ENCODE assay signal across 14 cellular contexts in the genomic region with DNA sequence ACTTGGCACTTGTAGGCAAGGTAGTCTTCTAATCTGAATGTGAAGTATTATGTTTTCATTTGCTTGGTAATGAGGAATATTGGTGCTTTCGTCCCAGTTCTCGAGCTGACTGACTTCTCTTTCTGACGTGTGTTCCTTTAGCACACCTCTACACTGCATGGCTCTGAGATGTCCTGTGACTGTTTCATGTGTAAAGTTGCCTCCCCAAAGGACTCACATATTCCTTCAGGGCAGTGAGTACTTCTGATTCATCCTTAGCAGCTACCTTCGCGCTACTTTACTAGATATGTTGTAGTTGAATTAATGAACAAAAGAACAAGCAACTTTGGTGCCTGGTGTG.
A peak's percentile ranks its signal among the peaks of the same experiment; 100 is the strongest.
DNase-seq lines count a peak whose midpoint lies in the region; ATAC-seq, FAIRE-seq and TF ChIP-seq lines count a peak whose summit lies in the region.
"Had no signal": no experiment of that assay in that cellular context is flagged by ENCODE, and none has a peak within 500 bp of the region (broad histone marks: within the 10 kb centered on the region; RNA-seq: fewer than 3 reads in every experiment).

No MANE protein-coding gene starts in this region.

- H3K9ac ChIP-seq in HepG2 (ENCODE audit: insufficient read depth, low read depth, low read length) = no peak overlapping the region

- BruUV-seq in HepG2 (replicated peaks; lab: Mats Ljungman, UMichigan) (no TSS peak), MCF 10A (replicated peaks; lab: Mats Ljungman, UMichigan) (TSS peak; percentile 62)

- H3K4me3 ChIP-seq in HepG2 (replicated peaks in 1 of 3; ENCODE audit: insufficient read depth in 1 of 3, low read depth in 2 of 3, low read length in 3 of 3) (peak overlapping the region in 1 of 3 experiments; percentile 63; a peak in 1 of 6 replicates), right lobe of liver (no peak overlapping the region)

- H3K4me2 ChIP-seq in HepG2 (ENCODE audit: low read depth, low read length) = peak overlapping the region; percentile 83; the same call in 1 of the 2 replicates

- H3K36me3 ChIP-seq in HepG2 (replicated peaks in 1 of 2; ENCODE audit: control insufficient read depth in 1 of 2, insufficient read depth in 2 of 2, low read length in 2 of 2) (no peaks in the 10 kb centered on the region), right lobe of liver (no peaks in the 10 kb centered on the region)

- TF ChIP-seq CTCF in HepG2 (CRISPR knock-in tag; IDR thresholded peaks at IDR 0.05) = no peak
- TF ChIP-seq CTCF in right lobe of liver (IDR thresholded peaks at IDR 0.05) = no peak
- no peak for TF ChIP-seq CTCF in MCF 10A (IDR thresholded peaks at IDR 0.05; ENCODE audit: unreplicated experiment)
- no peak for TF ChIP-seq CTCF in nephron (IDR thresholded peaks at IDR 0.05; ENCODE audit: unreplicated experiment in 3 of 3)

- H3K4me1 ChIP-seq in HepG2 (ENCODE audit: insufficient read depth, low read length) (peaks cover 64% of the 10 kb centered on the region), right lobe of liver (peaks cover 0 to 11% (median 0%) of the 10 kb centered on the region in 4 donors)

- CTCF ChIA-PET in HepG2 (lab: Yijun Ruan, JAX; ENCODE audit: low intra/inter-chr PET ratio, low total read pairs) (no interaction called here), MCF 10A (lab: Yijun Ruan, JAX) (interaction anchor here (0.6 to 1.4 kb wide), 6 partner anchors 11 to 960 kb away, joined by 3 to 7 read pairs (median 4); a partner anchor contains a TSS)

- no peak for TF ChIP-seq RAD21 in HepG2 (CRISPR knock-in tag; IDR thresholded peaks at IDR 0.05)

- peak overlapping the region; percentile 44 for H3K4me3 Mint-ChIP-seq in MCF 10A (ENCODE audit: unreplicated experiment)
- no peak overlapping the region for H3K4me3 Mint-ChIP-seq in nephron

- H3K36me3 Mint-ChIP-seq in MCF 10A (ENCODE audit: insufficient read depth, unreplicated experiment) (peaks cover 42% of the 10 kb centered on the region), nephron (ENCODE audit: low read depth) (no peaks in the 10 kb centered on the region)

- H3K27ac Mint-ChIP-seq in MCF 10A (ENCODE audit: low read depth, unreplicated experiment) (peak overlapping the region; percentile 90), nephron (peak overlapping the region; percentile 49 to 95 (median 93))

- DNase-seq in HepG2 (ENCODE audit: low spot score) = no peak
- no peak for DNase-seq in right lobe of liver
- DNase-seq in MCF 10A (ENCODE audit: unreplicated experiment) = no peak
- no peak for DNase-seq in occipital lobe (lab: John Stamatoyannopoulos, UW)
- no peak for DNase-seq in EL
- DNase-seq in AG08396 (ENCODE audit: low spot score) = no peak
- DNase-seq: activated CD4-positive, alpha-beta T cell treated with anti-CD3 and anti-CD28 coated beads for 1 hour; activated naive CD4-positive, alpha-beta T cell treated with anti-CD3 and anti-CD28 coated beads, Interleukin-2, amount 50 U/mL, for 16 hours; AML-193; mesendoderm; NCI-H1048; NCI-H510A treated with DMSO at 0.1 percent for 48 hours had no signal

- no peak overlapping the region for H3K27ac ChIP-seq in HepG2 (ENCODE audit: extremely low read length, insufficient read depth, low read length)
- H3K27ac ChIP-seq in right lobe of liver = no peak overlapping the region

- no peaks in the 10 kb centered on the region for H3K79me2 ChIP-seq in HepG2 (ENCODE audit: insufficient read depth, low read length)

- no peaks in the 10 kb centered on the region for H3K27me3 ChIP-seq in HepG2 (ENCODE audit: control insufficient read depth in 1 of 2, insufficient read depth in 2 of 2, low read length in 2 of 2)
- H3K27me3 ChIP-seq in right lobe of liver = no peaks in the 10 kb centered on the region

- 76% methylated on average over 5 of the region's 5 CpGs for WGBS in HepG2 (ENCODE audit: low lambda C conversion rate)
- WGBS in right lobe of liver (ENCODE audit: insufficient coverage, low coverage, low lambda C conversion rate, missing lambda C conversion rate) = 76% methylated on average over 5 of the region's 5 CpGs

- in situ Hi-C loops in HepG2 (cut with HindIII; ENCODE audit: extremely low pct_ligation_motif_present, low pct_unique_long_range_greater_than_20kb) = no loop called here

- no peaks in the 10 kb centered on the region for H4K20me1 ChIP-seq in HepG2 (ENCODE audit: insufficient read depth, low read length)

- FAIRE-seq in HepG2 (lab: Jason Lieb, UNC) = no peak

- H3K27me3 Mint-ChIP-seq in MCF 10A (ENCODE audit: insufficient read depth, unreplicated experiment) (no peaks in the 10 kb centered on the region), nephron (ENCODE audit: low read depth) (no peaks in the 10 kb centered on the region)

- no peak for TF ChIP-seq EP300 in HepG2 (IDR thresholded peaks at IDR 0.05; ENCODE audit: low read depth in 2 of 2, low read length in 2 of 2)
- no peak for TF ChIP-seq EP300 in HepG2 (CRISPR knock-in tag; IDR thresholded peaks at IDR 0.05; ENCODE audit: borderline replicate concordance)

- ATAC-seq in HepG2 (no peak), right lobe of liver (no peak), GM18498 (IDR thresholded peaks at IDR 0.05; ENCODE audit: unreplicated experiment) (no peak)

- no peak overlapping the region for H2AFZ ChIP-seq in HepG2 (ENCODE audit: low read length)

- TF ChIP-seq POLR2A in HepG2 (IDR thresholded peaks at IDR 0.05; ENCODE audit: insufficient read depth in 1 of 2, low read depth in 2 of 2, low read length in 2 of 2) (no peak), right lobe of liver (IDR thresholded peaks at IDR 0.05) (no peak)

- H3K9me3 ChIP-seq in HepG2 (ENCODE audit: low read length) (no peaks in the 10 kb centered on the region), right lobe of liver (no peaks in the 10 kb centered on the region)

- H3K4me1 Mint-ChIP-seq in MCF 10A (ENCODE audit: insufficient read depth, unreplicated experiment) (peaks cover 59% of the 10 kb centered on the region), nephron (peaks cover 61% of the 10 kb centered on the region)

- H3K9me3 Mint-ChIP-seq in MCF 10A (ENCODE audit: unreplicated experiment) (no peaks in the 10 kb centered on the region), nephron (no peaks in the 10 kb centered on the region)

- POLR2A ChIA-PET in HepG2 (lab: Yijun Ruan, JAX) (interaction anchor here (0.9 to 3.1 kb wide), 10 partner anchors 45 to 137 kb away, joined by 3 to 30 read pairs (median 4); a partner anchor contains a TSS), MCF 10A (lab: Yijun Ruan, JAX) (interaction anchor here (0.6 to 2.6 kb wide), 27 partner anchors 8 to 375 kb away, joined by 3 to 34 read pairs (median 4); a partner anchor contains a TSS)

- intact Hi-C loops in HepG2 (cut with micrococcal nuclease; ENCODE audit: unreplicated experiment) = loop anchor here (2.0 to 10.0 kb wide), 6 partner anchors 46 to 360 kb away; a partner anchor contains a TSS
- intact Hi-C loops in right lobe of liver (cut with DNase I) = no loop called here
- intact Hi-C loops in MCF 10A (cut with micrococcal nuclease) = loop anchor here (1.0 to 5.0 kb wide), 4 partner anchors 45 to 358 kb away; no protein-coding TSS in a partner anchor

TF ChIP-seq in HepG2, 621 proteins besides CTCF, POLR2A, EP300 and RAD21:
- no peak for TF ChIP-seq ZNF839 (CRISPR knock-in tag; IDR thresholded peaks at IDR 0.05; ENCODE audit: borderline replicate concordance)

Comparison
In these comparisons a context has a peak if more than half of its experiments do, and no peak if none do; other contexts are left out.
1. intact Hi-C loops: an anchor here in HepG2 (2.0 to 10.0 kb wide) and MCF 10A (1.0 to 5.0 kb wide); none called in right lobe of liver.